Comparison of ENCODE assay signal across 8 cellular contexts in genomic region chr4:1793496-1793840, GRCh38. TPM values are rescaled to one million over a fixed set of nuclear protein-coding genes. Genes with fewer than 3 reads are reported as not detected.
DNase-seq lines count a peak whose midpoint lies in the region; ATAC-seq and TF ChIP-seq lines count a peak whose summit lies in the region.

No MANE protein-coding gene starts in this region.

- peaks cover 35% of the 10 kb centered on the region for H3K27me3 Mint-ChIP-seq in CD4-positive, CD25-positive, alpha-beta regulatory T cell

- BruUV-seq in OCI-LY7 (replicated peaks; lab: Mats Ljungman, UMichigan), result no TSS peak

- no peaks in the 10 kb centered on the region for H3K9me2 ChIP-seq in OCI-LY7 (ENCODE audit: insufficient read depth, low read length)

- CTCF ChIA-PET in OCI-LY7 (lab: Charles Lee; ENCODE audit: unreplicated experiment), result no interaction called here

- POLR2A ChIA-PET in OCI-LY7 (lab: Charles Lee), result no interaction called here

- H3K4me3 ChIP-seq in CD4-positive, CD25-positive, alpha-beta regulatory T cell (ENCODE audit: low read depth, low read length), result no peak overlapping the region
- H3K4me3 ChIP-seq in fibroblast of pulmonary artery (replicated peaks; ENCODE audit: low read depth, low read length) (peak overlapping the region; percentile 31), skin epidermis (peak overlapping the region; percentile 42 to 64 (median 60)), OCI-LY7 (ENCODE audit: low read depth, low read length, poor library complexity, severe bottlenecking) (no peak overlapping the region)

- peaks cover 0 to 6% (median 0%) of the 10 kb centered on the region in 7 donors for H3K9me3 Mint-ChIP-seq in CD4-positive, CD25-positive, alpha-beta regulatory T cell

- no peak overlapping the region for H3K4me2 ChIP-seq in OCI-LY7 (ENCODE audit: low read length)

- no peak overlapping the region for H2AFZ ChIP-seq in OCI-LY7 (ENCODE audit: low read length)

- ATAC-seq in CD4-positive, CD25-positive, alpha-beta regulatory T cell (ENCODE audit: low read depth in 2 of 2), result no peak
- peak; percentile 19 for ATAC-seq in HG02798 (IDR thresholded peaks at IDR 0.05; ENCODE audit: poor library complexity, unreplicated experiment)
- no peak for ATAC-seq in HG02642 (IDR thresholded peaks at IDR 0.05; ENCODE audit: poor library complexity, unreplicated experiment)

- no peak overlapping the region for H3K27ac ChIP-seq in CD4-positive, CD25-positive, alpha-beta regulatory T cell (ENCODE audit: insufficient read depth, low read length, poor library complexity, severe bottlenecking)
- H3K27ac ChIP-seq in skin epidermis, result peak overlapping the region in 9 of 21 experiments; percentile 51 to 90 (median 69)
- no peak overlapping the region for H3K27ac ChIP-seq in OCI-LY7 (ENCODE audit: low read depth, low read length, poor library complexity, severe bottlenecking)

- intact Hi-C loops in OCI-LY7 (cut with micrococcal nuclease; ENCODE audit: unreplicated experiment), result no loop called here

- H3K4me1 Mint-ChIP-seq in CD4-positive, CD25-positive, alpha-beta regulatory T cell, result peaks cover 0 to 6% (median 0%) of the 10 kb centered on the region in 4 donors

- no peak overlapping the region for H3K27ac Mint-ChIP-seq in CD4-positive, CD25-positive, alpha-beta regulatory T cell

- TF ChIP-seq CTCF in fibroblast of pulmonary artery (IDR thresholded peaks at IDR 0.05; ENCODE audit: low read length, missing control alignments), result no peak
- TF ChIP-seq CTCF in OCI-LY7 (conservative IDR thresholded peaks at IDR 0.05; ENCODE audit: low read length), result no peak

- H3K79me2 ChIP-seq in OCI-LY7 (ENCODE audit: insufficient read depth, low read depth, low read length), result no peaks in the 10 kb centered on the region

- no peaks in the 10 kb centered on the region for H3K36me3 Mint-ChIP-seq in CD4-positive, CD25-positive, alpha-beta regulatory T cell

- H3K9me3 ChIP-seq in CD4-positive, CD25-positive, alpha-beta regulatory T cell (ENCODE audit: control insufficient read depth in 2 of 2, low read length in 2 of 2), result no peaks in the 10 kb centered on the region
- H3K9me3 ChIP-seq in OCI-LY7 (ENCODE audit: low read length), result no peaks in the 10 kb centered on the region

- peaks cover 24% of the 10 kb centered on the region for H3K4me1 ChIP-seq in CD4-positive, CD25-positive, alpha-beta regulatory T cell (ENCODE audit: control insufficient read depth, insufficient read depth, low read length, poor library complexity, severe bottlenecking)
- H3K4me1 ChIP-seq in OCI-LY7 (ENCODE audit: insufficient read depth, low read length, poor library complexity, severe bottlenecking), result no peaks in the 10 kb centered on the region

- H3K27me3 ChIP-seq in CD4-positive, CD25-positive, alpha-beta regulatory T cell (ENCODE audit: control insufficient read depth, insufficient read depth, low read length), result peaks cover 7% of the 10 kb centered on the region

- no peaks in the 10 kb centered on the region for H4K20me1 ChIP-seq in OCI-LY7 (ENCODE audit: insufficient read depth, low read length)

- no peaks in the 10 kb centered on the region for H3K36me3 ChIP-seq in CD4-positive, CD25-positive, alpha-beta regulatory T cell (ENCODE audit: control insufficient read depth, insufficient read depth, low read length)
- no peaks in the 10 kb centered on the region for H3K36me3 ChIP-seq in OCI-LY7 (ENCODE audit: insufficient read depth, low read length)

- peak in 2 of 3 donors; percentile 8 to 20 for DNase-seq in CD4-positive, CD25-positive, alpha-beta regulatory T cell
- DNase-seq in activated CD4-positive, alpha-beta T cell treated with anti-CD3 and anti-CD28 coated beads, Interleukin-2, amount 50 U/mL, for 48 hours, result peak; percentile 42 to 43
- peak; percentile 16 for DNase-seq in fibroblast of pulmonary artery (ENCODE audit: low read depth)
- DNase-seq in OCI-LY7 (ENCODE audit: low spot score), result no peak
- DNase-seq in NAMALWA (ENCODE audit: low spot score), result no peak

- H3K4me3 Mint-ChIP-seq in CD4-positive, CD25-positive, alpha-beta regulatory T cell, result no peak overlapping the region

RNA-seq across cellular contexts. Expression of gene FGFR3, which starts 0.4 kb away (rescaled TPM):
- 0.25 TPM for total RNA-seq in CD4-positive, CD25-positive, alpha-beta regulatory T cell
- not detected for polyA plus RNA-seq in CD4-positive, CD25-positive, alpha-beta regulatory T cell
- not detected in 2 replicates for total RNA-seq in OCI-LY7 (2014; rRNA removed; shearing (Covaris generic))
- not detected in 2 replicates for total RNA-seq in OCI-LY7 (2022)

Comparison
In these comparisons a context has a peak if more than half of its experiments do, and no peak if none do; other contexts are left out.
1. DNase-seq: peak in CD4-positive, CD25-positive, alpha-beta regulatory T cell (2 of 3), activated CD4-positive, alpha-beta T cell treated with anti-CD3 and anti-CD28 coated beads, Interleukin-2, amount 50 U/mL, for 48 hours (2 of 2) and fibroblast of pulmonary artery (single experiment); none in OCI-LY7 (single experiment) and NAMALWA (single experiment).
2. H3K4me3 ChIP-seq: peak in fibroblast of pulmonary artery (single experiment) and skin epidermis (7 of 7); none in CD4-positive, CD25-positive, alpha-beta regulatory T cell (single experiment) and OCI-LY7 (single experiment).